ENCODE assay signal across 30 cellular contexts in the genomic region with DNA sequence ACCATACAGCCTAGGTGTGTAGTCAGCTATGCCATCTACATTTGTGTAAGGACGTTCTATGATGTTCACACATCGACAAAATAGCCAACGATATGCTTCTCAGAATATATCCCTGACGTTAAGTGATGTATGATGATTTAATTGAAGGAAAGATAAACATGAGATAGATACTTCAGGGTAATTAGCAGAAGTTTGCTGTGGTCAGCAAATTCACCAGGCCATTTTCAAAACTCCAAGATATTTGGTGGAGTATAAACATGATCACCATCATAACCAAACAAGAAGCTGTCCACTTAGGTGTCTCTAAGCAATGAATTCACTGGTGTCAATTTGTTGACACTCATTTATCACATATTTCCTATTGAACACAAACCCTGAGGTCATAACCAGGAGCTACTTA.
"Had no signal": no experiment of that assay in that cellular context is flagged by ENCODE, and none has a peak within 500 bp of the region (broad histone marks: within the 10 kb centered on the region; RNA-seq: fewer than 3 reads in every experiment).

No MANE protein-coding gene starts in this region.

- ATAC-seq: activated CD4-positive, alpha-beta T cell treated with anti-CD3 and anti-CD28 coated beads for 36 hours; activated naive CD4-positive, alpha-beta T cell treated with anti-CD3 and anti-CD28 coated beads, Interleukin-2, amount 50 U/mL, for 72 hours; activated T-cell treated with anti-CD3 and anti-CD28 coated beads, Interleukin-2, amount 50 U/mL, for 72 hours; esophagus mucosa had no signal

- H3K4me1 ChIP-seq: ascending aorta, breast epithelium had no signal

- H3K36me3 ChIP-seq: ascending aorta, breast epithelium, cardiac muscle cell had no signal

- FAIRE-seq: frontal cortex had no signal

- H3K27ac Mint-ChIP-seq: activated CD4-positive, alpha-beta T cell treated with anti-CD3 and anti-CD28 coated beads for 36 hours; activated CD4-positive, alpha-beta T cell treated with anti-CD3 and anti-CD28 coated beads, Interleukin-2, amount 10 ng/mL, durations not matched to agents 7 days and 5 days; activated naive CD4-positive, alpha-beta T cell treated with anti-CD3 and anti-CD28 coated beads, Interleukin-2, amount 10 ng/mL, durations not matched to agents 7 days and 5 days; activated naive CD4-positive, alpha-beta T cell treated with anti-CD3 and anti-CD28 coated beads, Interleukin-2, amount 50 U/mL, for 72 hours; activated naive CD8-positive, alpha-beta T cell treated with anti-CD3 and anti-CD28 coated beads, Interleukin-2, amount 10 ng/mL, durations not matched to agents 7 days and 5 days; activated T-cell treated with anti-CD3 and anti-CD28 coated beads, Interleukin-2, amount 50 U/mL, for 24 hours; activated T-cell treated with anti-CD3 and anti-CD28 coated beads, Interleukin-2, amount 50 U/mL, for 72 hours; brain; dendritic cell treated with granulocyte-macrophage colony-stimulating factor and Interleukin-4, amounts not matched to agents 40 ng/mL and 50 ng/mL, for 4 days; endodermal cell had no signal

- H3K9me3 ChIP-seq: ascending aorta, breast epithelium had no signal

- H3K9me3 Mint-ChIP-seq: activated T-cell treated with anti-CD3 and anti-CD28 coated beads, Interleukin-2, amount 50 U/mL, for 24 hours; dendritic cell treated with granulocyte-macrophage colony-stimulating factor and Interleukin-4, amounts not matched to agents 40 ng/mL and 50 ng/mL, for 4 days; endodermal cell had no signal

- H3K4me3 ChIP-seq: ascending aorta, breast epithelium, cardiac muscle cell, coronary artery, dorsolateral prefrontal cortex had no signal

- H3K4me1 Mint-ChIP-seq: brain, endodermal cell had no signal

- H3K27me3 ChIP-seq: ascending aorta, breast epithelium, cardiac muscle cell had no signal

- H3K4me3 Mint-ChIP-seq: activated CD4-positive, alpha-beta T cell treated with anti-CD3 and anti-CD28 coated beads for 36 hours; activated CD4-positive, alpha-beta T cell treated with anti-CD3 and anti-CD28 coated beads, Interleukin-2, amount 10 ng/mL, durations not matched to agents 7 days and 5 days; activated naive CD4-positive, alpha-beta T cell treated with anti-CD3 and anti-CD28 coated beads, Interleukin-2, amount 10 ng/mL, durations not matched to agents 7 days and 5 days; activated naive CD8-positive, alpha-beta T cell treated with anti-CD3 and anti-CD28 coated beads, Interleukin-2, amount 10 ng/mL, durations not matched to agents 7 days and 5 days; activated T-cell treated with anti-CD3 and anti-CD28 coated beads, Interleukin-2, amount 50 U/mL, for 24 hours; activated T-cell treated with anti-CD3 and anti-CD28 coated beads, Interleukin-2, amount 50 U/mL, for 72 hours; brain; dendritic cell treated with granulocyte-macrophage colony-stimulating factor and Interleukin-4, amounts not matched to agents 40 ng/mL and 50 ng/mL, for 4 days; endodermal cell had no signal

- H3K27ac ChIP-seq: ascending aorta, breast epithelium, cardiac muscle cell, coronary artery, dorsolateral prefrontal cortex had no signal

- H3K36me3 Mint-ChIP-seq: brain had no signal

- DNase-seq: activated CD4-positive, alpha-beta T cell treated with anti-CD3 and anti-CD28 coated beads for 36 hours; activated CD4-positive, alpha-beta T cell treated with anti-CD3 and anti-CD28 coated beads, Interleukin-2, amount 10 ng/mL, durations not matched to agents 7 days and 5 days; activated CD4-positive, alpha-beta T cell treated with anti-CD3 and anti-CD28 coated beads, Interleukin-2, amount 50 U/mL, for 4 hours; activated CD4-positive, CD25-positive, alpha-beta regulatory T cell; activated CD4-positive, CD25-positive, alpha-beta regulatory T cell treated with anti-CD3 and anti-CD28 coated beads, Interleukin-2, amount 50 U/mL, for 72 hours; activated CD8-positive, alpha-beta memory T cell treated with anti-CD3 and anti-CD28 coated beads, Interleukin-2, amount 50 U/mL, for 48 hours; activated gamma-delta T cell; activated naive CD4-positive, alpha-beta T cell; activated naive CD4-positive, alpha-beta T cell treated with anti-CD3 and anti-CD28 coated beads, Interleukin-2, amount 10 ng/mL, durations not matched to agents 7 days and 5 days; activated naive CD8-positive, alpha-beta T cell treated with anti-CD3 and anti-CD28 coated beads, Interleukin-2, amount 10 ng/mL, durations not matched to agents 7 days and 5 days; activated T-cell treated with anti-CD3 and anti-CD28 coated beads for 4 hours; activated T-cell treated with anti-CD3 and anti-CD28 coated beads, Interleukin-2, amount 50 U/mL, for 24 hours; activated T-cell treated with anti-CD3 and anti-CD28 coated beads, Interleukin-2, amount 50 U/mL, for 72 hours; central memory CD4-positive, alpha-beta T cell; cerebellar nuclear complex; dorsolateral prefrontal cortex; effector memory CD4-positive, alpha-beta T cell; endodermal cell; foreskin fibroblast; head of caudate nucleus; T-helper 2 cell had no signal

- H3K27me3 Mint-ChIP-seq: activated CD4-positive, alpha-beta T cell treated with anti-CD3 and anti-CD28 coated beads for 36 hours; brain; dendritic cell treated with granulocyte-macrophage colony-stimulating factor and Interleukin-4, amounts not matched to agents 40 ng/mL and 50 ng/mL, for 4 days had no signal
